In the genomic region with DNA sequence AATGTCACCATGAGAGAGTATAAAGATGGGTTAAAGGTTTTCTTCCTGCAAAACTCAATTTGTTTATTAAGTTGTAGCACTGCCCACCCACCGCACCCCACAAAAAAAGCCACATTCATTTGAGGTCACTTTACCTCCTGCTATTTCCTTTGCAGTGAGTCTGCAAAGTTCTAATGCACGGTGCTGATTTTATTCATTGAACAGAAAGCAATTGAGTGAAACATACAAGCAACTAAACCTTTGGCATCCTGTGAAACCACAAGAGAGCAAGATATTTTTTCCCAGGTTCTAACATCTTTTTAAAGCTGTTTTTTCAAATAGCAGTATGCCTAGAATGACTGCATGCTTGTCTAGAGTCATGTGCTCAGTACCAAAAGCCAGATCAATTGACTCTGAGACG, we compare ENCODE assay signal across 8 cellular contexts. TPM values are rescaled to one million over a fixed set of nuclear protein-coding genes. Genes with fewer than 3 reads are reported as not detected.
DNase-seq lines count a peak whose midpoint lies in the region; ATAC-seq and TF ChIP-seq lines count a peak whose summit lies in the region.

No MANE protein-coding gene starts in this region.

- 56 to 70% (median 63%) methylated on average over 3 of the region's 3 CpGs for WGBS in heart left ventricle, 4 donors

- CTCF ChIA-PET in CD4-positive, alpha-beta T cell (lab: Charles Lee), result interaction anchor here (1.3 kb wide), 1 partner anchor 12 kb away, joined by 3 read pairs; no protein-coding TSS in a partner anchor

- H3K36me3 Mint-ChIP-seq in CD4-positive, alpha-beta T cell (ENCODE audit: low read depth), result no peaks in the 10 kb centered on the region

- DNase-seq in CD4-positive, alpha-beta T cell, result peak in 4 of 10 experiments; percentile 2 to 18 (median 14)
- DNase-seq in dedifferentiated amniotic fluid mesenchymal stem cell (ENCODE audit: extremely low spot score) (peak; percentile 34), NCI-H446 treated with DMSO at 0.1 percent for 48 hours (lab: John Stamatoyannopoulos, UW) (no peak), NCI-H1436 treated with DMSO at 0.1 percent for 48 hours (lab: John Stamatoyannopoulos, UW) (no peak), heart left ventricle (no peak), NCI-H2171 treated with DMSO at 0.1 percent for 48 hours (lab: John Stamatoyannopoulos, UW) (no peak)

- H3K27me3 Mint-ChIP-seq in CD4-positive, alpha-beta T cell, result no peaks in the 10 kb centered on the region

- H3K4me3 ChIP-seq in heart left ventricle, result no peak overlapping the region

- peak; percentile 78 for ATAC-seq in CD4-positive, alpha-beta T cell (ENCODE audit: poor library complexity)
- peak; percentile 45 for ATAC-seq in GM19395 (IDR thresholded peaks at IDR 0.05; ENCODE audit: unreplicated experiment)
- peak; percentile 55 for ATAC-seq in HG03571 (IDR thresholded peaks at IDR 0.05; ENCODE audit: unreplicated experiment)
- no peak for ATAC-seq in heart left ventricle

- POLR2A ChIA-PET in CD4-positive, alpha-beta T cell (lab: Charles Lee), result interaction anchor here (0.5 to 1.5 kb wide), 6 partner anchors 12 to 433 kb away, joined by 3 to 8 read pairs (median 5); no protein-coding TSS in a partner anchor

- no peak for TF ChIP-seq CTCF in CD4-positive, alpha-beta T cell (IDR thresholded peaks at IDR 0.05)
- no peak for TF ChIP-seq CTCF in heart left ventricle (IDR thresholded peaks at IDR 0.05)

- peaks cover 66% of the 10 kb centered on the region for H3K4me1 Mint-ChIP-seq in CD4-positive, alpha-beta T cell (ENCODE audit: low read depth)

- H3K9me3 ChIP-seq in CD4-positive, alpha-beta T cell (ENCODE audit: control insufficient read depth, low read length), result no peaks in the 10 kb centered on the region
- H3K9me3 ChIP-seq in heart left ventricle, result no peaks in the 10 kb centered on the region

- intact Hi-C loops in CD4-positive, alpha-beta T cell (cut with DNase I, micrococcal nuclease), result no loop called here
- intact Hi-C loops in heart left ventricle (cut with DNase I), result no loop called here

- H3K27ac ChIP-seq in CD4-positive, alpha-beta T cell (ENCODE audit: low read depth, low read length), result no peak overlapping the region
- H3K27ac ChIP-seq in heart left ventricle, result no peak overlapping the region

- no peak for TF ChIP-seq POLR2A in heart left ventricle (IDR thresholded peaks at IDR 0.05)

- no peaks in the 10 kb centered on the region for H3K27me3 ChIP-seq in CD4-positive, alpha-beta T cell (ENCODE audit: control insufficient read depth, insufficient read depth, low read length)
- no peaks in the 10 kb centered on the region for H3K27me3 ChIP-seq in heart left ventricle

- no peaks in the 10 kb centered on the region for H3K9me3 Mint-ChIP-seq in CD4-positive, alpha-beta T cell

- no peaks in the 10 kb centered on the region for H3K36me3 ChIP-seq in heart left ventricle

- peak overlapping the region; percentile 5 for H3K4me3 Mint-ChIP-seq in CD4-positive, alpha-beta T cell

- H3K4me1 ChIP-seq in heart left ventricle, result peaks cover 0 to 19% (median 6%) of the 10 kb centered on the region in 12 donors

- no peak overlapping the region for H3K27ac Mint-ChIP-seq in CD4-positive, alpha-beta T cell

RNA-seq across cellular contexts. Expression of a gene that starts 39.0 kb away (rescaled TPM):
- total RNA-seq in CD4-positive, alpha-beta T cell, result 10 to 100 TPM; 20.7 to 21.2 TPM
- total RNA-seq in heart left ventricle, result 100 to 1,000 TPM in 1 of 9 donors, 10 to 100 TPM in 8; 25.1 to 111 (median 61.8) TPM
- polyA plus RNA-seq in heart left ventricle, result 10 to 100 TPM; 36.4 to 52.4 TPM

Comparison
In these comparisons a context has a peak if more than half of its experiments do, and no peak if none do; other contexts are left out.
1. ATAC-seq: peak in CD4-positive, alpha-beta T cell (single experiment), GM19395 (single experiment) and HG03571 (single experiment); none in heart left ventricle (0 of 4).